ENCODE assay signal across 16 cellular contexts in the genomic region with DNA sequence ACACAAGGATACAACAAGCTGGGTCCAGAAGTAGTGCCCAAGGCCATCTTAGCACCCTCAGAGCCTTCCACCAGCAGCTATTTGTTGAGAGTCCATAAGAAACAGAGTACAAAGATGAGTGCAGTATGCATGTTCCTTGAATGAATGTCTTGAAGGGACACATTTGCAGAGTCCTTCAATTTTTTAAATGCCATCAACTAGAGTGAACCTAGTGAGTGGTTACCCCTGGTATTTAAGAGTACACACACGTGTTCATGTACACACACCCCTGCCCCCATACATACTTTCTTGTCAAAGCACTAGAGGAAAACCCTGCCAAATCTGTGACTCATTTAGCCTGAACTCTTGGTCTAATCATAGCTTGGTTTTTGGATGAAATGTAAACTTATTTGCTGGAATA.
DNase-seq lines count a peak whose midpoint lies in the region; ATAC-seq and TF ChIP-seq lines count a peak whose summit lies in the region.
"Had no signal": no experiment of that assay in that cellular context is flagged by ENCODE, and none has a peak within 500 bp of the region (broad histone marks: within the 10 kb centered on the region; RNA-seq: fewer than 3 reads in every experiment).

No MANE protein-coding gene starts in this region.

- no peak overlapping the region for H3K23ac ChIP-seq in trophoblast cell (ENCODE audit: low read length)

- H4K12ac ChIP-seq in trophoblast cell (ENCODE audit: low read depth, low read length): no peak overlapping the region

- no peak overlapping the region for H2AFZ ChIP-seq in trophoblast cell (ENCODE audit: insufficient read depth, low read length, poor library complexity)

- H3K4me2 ChIP-seq in trophoblast cell (ENCODE audit: low read length): no peak overlapping the region

- no peak overlapping the region for H2BK12ac ChIP-seq in trophoblast cell (ENCODE audit: low read length)

- H3K36me3 ChIP-seq in RWPE2 (ENCODE audit: low read depth) (no peaks in the 10 kb centered on the region), trophoblast cell (ENCODE audit: control insufficient read depth in 1 of 2, insufficient read depth in 2 of 2, low read length in 2 of 2) (no peaks in the 10 kb centered on the region)
- H3K36me3 ChIP-seq: neutrophil, SJCRH30, vagina had no signal

- peak; percentile 97 for ATAC-seq in RWPE2 (ENCODE audit: low read depth)
- ATAC-seq in HG02852 (IDR thresholded peaks at IDR 0.05; ENCODE audit: unreplicated experiment): no peak
- ATAC-seq: GM12878 had no signal

- no peak overlapping the region for H3K14ac ChIP-seq in trophoblast cell (ENCODE audit: low read length)

- no peak overlapping the region for H2BK120ac ChIP-seq in trophoblast cell (ENCODE audit: insufficient read depth, low read length, poor library complexity)

- no peaks in the 10 kb centered on the region for H3K79me2 ChIP-seq in trophoblast cell (ENCODE audit: control insufficient read depth, insufficient read depth, low read length, poor library complexity)

- H3K18ac ChIP-seq in trophoblast cell (ENCODE audit: low read length): no peak overlapping the region

- H3K4me3 ChIP-seq in RWPE2 (ENCODE audit: severe bottlenecking) (no peak overlapping the region), trophoblast cell (ENCODE audit: low read depth, low read length) (no peak overlapping the region)
- H3K4me3 ChIP-seq: GM12878, SJCRH30, vagina had no signal

- H3K9ac ChIP-seq in trophoblast cell (ENCODE audit: low read length): no peak overlapping the region

- H3K4ac ChIP-seq in trophoblast cell (ENCODE audit: low read depth, low read length): no peak overlapping the region

- H4K91ac ChIP-seq in trophoblast cell (ENCODE audit: low read depth, low read length): no peak overlapping the region

- H2AK5ac ChIP-seq in trophoblast cell (ENCODE audit: low read length): no peak overlapping the region

- no peak for TF ChIP-seq CTCF in RWPE2 (IDR thresholded peaks at IDR 0.05; ENCODE audit: poor library complexity, severe bottlenecking)

- peak overlapping the region; percentile 52 for H3K27ac ChIP-seq in RWPE2 (ENCODE audit: poor library complexity, severe bottlenecking)
- H3K27ac ChIP-seq in trophoblast cell (ENCODE audit: low read depth, low read length): no peak overlapping the region
- H3K27ac ChIP-seq: neutrophil, SJCRH30, vagina had no signal

- H3K4me1 ChIP-seq in RWPE2 (ENCODE audit: insufficient read depth, poor library complexity, severe bottlenecking) (peaks cover 15% of the 10 kb centered on the region), trophoblast cell (ENCODE audit: control insufficient read depth in 1 of 2, insufficient read depth in 2 of 2, low read length in 2 of 2) (no peaks in the 10 kb centered on the region)
- H3K4me1 ChIP-seq: SJCRH30 had no signal

- WGBS in trophoblast cell (ENCODE audit: extremely low coverage, insufficient coverage, insufficient read length): no CpG with 5 or more reads among the region's 1 CpG

- H3K79me1 ChIP-seq in trophoblast cell (ENCODE audit: low read length): no peaks in the 10 kb centered on the region

- H3K9me3 ChIP-seq in RWPE2 (ENCODE audit: severe bottlenecking) (no peaks in the 10 kb centered on the region), trophoblast cell (ENCODE audit: insufficient read depth, low read depth, low read length) (no peaks in the 10 kb centered on the region)
- H3K9me3 ChIP-seq: neutrophil, SJCRH30, vagina had no signal

- DNase-seq in Daoy (ENCODE audit: low read depth) (peak; percentile 61), RWPE2 (ENCODE audit: low spot score) (no peak), fibroblast of gingiva (ENCODE audit: low read depth) (peak; percentile 96), trophoblast cell (peak; percentile 51 to 76), NCI-H187 treated with DMSO at 0.1 percent for 48 hours (lab: John Stamatoyannopoulos, UW) (no peak), iPS-NIHi7 (ENCODE audit: extremely low spot score) (no peak), DMS 273 treated with DMSO at 0.1 percent for 48 hours (lab: John Stamatoyannopoulos, UW) (no peak)
- DNase-seq: activated CD4-positive, alpha-beta T cell treated with anti-CD3 and anti-CD28 coated beads, Interleukin-2, amount 10 ng/mL, durations not matched to agents 24 days and 14 days; CD8-positive, alpha-beta memory T cell; effector CD8-positive, alpha-beta T cell; immature natural killer cell; SJCRH30 had no signal

- H2BK5ac ChIP-seq in trophoblast cell (ENCODE audit: low read depth, low read length, poor library complexity): no peak overlapping the region

- no peak overlapping the region for H4K8ac ChIP-seq in trophoblast cell (ENCODE audit: low read depth, low read length)

- H3K27me3 ChIP-seq in RWPE2 (ENCODE audit: insufficient read depth, poor library complexity, severe bottlenecking) (no peaks in the 10 kb centered on the region), trophoblast cell (ENCODE audit: insufficient read depth, low read length) (no peaks in the 10 kb centered on the region)
- H3K27me3 ChIP-seq: SJCRH30, vagina had no signal

Comparison
In these comparisons a context has a peak if more than half of its experiments do, and no peak if none do; other contexts are left out.
1. DNase-seq: peak in Daoy (single experiment), fibroblast of gingiva (single experiment) and trophoblast cell (2 of 2); none in RWPE2 (single experiment), NCI-H187 treated with DMSO at 0.1 percent for 48 hours (single experiment), iPS-NIHi7 (single experiment) and DMS 273 treated with DMSO at 0.1 percent for 48 hours (single experiment).